8 cellular contexts compared by ENCODE assay signal in the genomic region with DNA sequence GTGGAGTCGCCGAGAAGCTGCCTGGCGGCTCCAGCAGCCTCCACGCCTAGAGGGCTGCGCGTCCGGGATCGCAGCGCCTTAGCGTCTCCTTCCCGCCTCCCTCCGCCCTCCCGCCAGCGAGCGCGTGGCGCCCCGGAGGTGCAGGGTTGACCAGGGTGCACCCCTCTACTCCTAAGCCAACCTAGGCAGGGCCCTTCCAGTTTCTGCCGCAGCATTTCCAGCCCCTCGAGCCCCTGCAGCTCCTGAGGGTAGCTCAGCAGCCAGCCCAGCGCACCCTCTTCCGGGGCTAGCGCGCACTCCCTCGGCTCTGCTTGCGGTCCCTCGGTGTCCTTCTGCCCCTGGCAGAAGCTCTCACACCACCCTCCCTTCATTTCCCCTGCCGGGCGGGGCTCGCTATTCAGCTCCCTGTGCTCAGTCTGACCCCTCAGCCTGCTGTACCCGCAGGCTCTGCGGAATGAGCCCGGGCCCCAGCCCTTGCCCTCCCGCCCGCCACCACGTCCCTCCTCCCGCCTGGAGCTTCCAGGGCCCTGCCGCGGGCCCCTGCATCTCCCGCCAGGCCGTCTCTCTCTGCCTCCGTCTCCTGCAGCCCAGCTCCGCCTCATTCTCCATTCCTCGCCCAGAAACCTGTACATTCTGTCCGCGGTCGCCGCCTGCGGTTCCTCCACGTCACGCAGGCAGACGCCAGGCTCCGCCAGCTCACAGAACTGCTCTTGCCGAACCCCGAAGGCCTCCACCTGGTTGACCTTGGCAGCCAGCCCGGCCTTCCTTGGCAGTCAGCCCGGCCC.
A peak's percentile ranks its signal among the peaks of the same experiment; 100 is the strongest.
DNase-seq lines count a peak whose midpoint lies in the region; ATAC-seq lines count a peak whose summit lies in the region.

No MANE protein-coding gene starts in this region.

- no peaks in the 10 kb centered on the region for H3K9me3 ChIP-seq in mucosa of rectum (ENCODE audit: control insufficient read depth in 2 of 2, low read length in 2 of 2)

- no peaks in the 10 kb centered on the region for H3K36me3 ChIP-seq in mucosa of rectum (ENCODE audit: control insufficient read depth in 2 of 2, insufficient read depth in 2 of 2, low read length in 2 of 2)

- peak overlapping the region; percentile 60 to 78 for H3K9ac ChIP-seq in mucosa of rectum (ENCODE audit: low read depth in 1 of 2, low read length in 2 of 2)

- H3K4me1 ChIP-seq in mucosa of rectum (ENCODE audit: control insufficient read depth in 2 of 2, insufficient read depth in 2 of 2, low read length in 2 of 2), result peaks cover 6 to 12% of the 10 kb centered on the region in 2 donors

- H3K36me3 Mint-ChIP-seq in activated T-helper 1 cell treated with anti-CD3 and anti-CD28 coated beads, Interleukin-12 subunit alpha, Interleukin-12 subunit beta, Interleukin-2, Interleukin-4 antibody, amounts not matched to agents 30 ng/mL and 10 ng/mL and 1 ng/mL, durations not matched to agents 14 hours and 24 hours and 36 hours (ENCODE audit: low read depth), result no peaks in the 10 kb centered on the region
- H3K36me3 Mint-ChIP-seq in stimulated activated memory B cell treated with anti-CD40 and anti-IgM and Interleukin-4, amounts not matched to agents 10 μg/mL and 1 μg/mL and 100 μg/mL, for 72 hours, result peaks cover 7% of the 10 kb centered on the region

- H3K4me3 ChIP-seq in mucosa of rectum (ENCODE audit: low read length in 2 of 2), result peak overlapping the region; percentile 70 to 78

- ATAC-seq in stimulated activated memory B cell treated with anti-CD40 and anti-IgM and Interleukin-4, amounts not matched to agents 10 μg/mL and 1 μg/mL and 100 μg/mL, for 72 hours, result peak; percentile 45
- ATAC-seq in HG03175 (IDR thresholded peaks at IDR 0.05; ENCODE audit: unreplicated experiment), result no peak

- peaks cover 18% of the 10 kb centered on the region for H3K4me1 Mint-ChIP-seq in activated T-helper 1 cell treated with anti-CD3 and anti-CD28 coated beads, Interleukin-12 subunit alpha, Interleukin-12 subunit beta, Interleukin-2, Interleukin-4 antibody, amounts not matched to agents 30 ng/mL and 10 ng/mL and 1 ng/mL, durations not matched to agents 14 hours and 24 hours and 36 hours (ENCODE audit: low read depth)
- H3K4me1 Mint-ChIP-seq in stimulated activated memory B cell treated with anti-CD40 and anti-IgM and Interleukin-4, amounts not matched to agents 10 μg/mL and 1 μg/mL and 100 μg/mL, for 72 hours, result peaks cover 19% of the 10 kb centered on the region

- no peak overlapping the region for H3K27ac Mint-ChIP-seq in activated T-helper 1 cell treated with anti-CD3 and anti-CD28 coated beads, Interleukin-12 subunit alpha, Interleukin-12 subunit beta, Interleukin-2, Interleukin-4 antibody, amounts not matched to agents 30 ng/mL and 10 ng/mL and 1 ng/mL, durations not matched to agents 14 hours and 24 hours and 36 hours
- no peak overlapping the region for H3K27ac Mint-ChIP-seq in stimulated activated memory B cell treated with anti-CD40 and anti-IgM and Interleukin-4, amounts not matched to agents 10 μg/mL and 1 μg/mL and 100 μg/mL, for 72 hours

- H3K4me3 Mint-ChIP-seq in activated T-helper 1 cell treated with anti-CD3 and anti-CD28 coated beads, Interleukin-12 subunit alpha, Interleukin-12 subunit beta, Interleukin-2, Interleukin-4 antibody, amounts not matched to agents 30 ng/mL and 10 ng/mL and 1 ng/mL, durations not matched to agents 14 hours and 24 hours and 36 hours, result peak overlapping the region; percentile 80
- H3K4me3 Mint-ChIP-seq in stimulated activated memory B cell treated with anti-CD40 and anti-IgM and Interleukin-4, amounts not matched to agents 10 μg/mL and 1 μg/mL and 100 μg/mL, for 72 hours, result peak overlapping the region; percentile 63

- DNase-seq in SIG-M5 treated with dmso at 0.1 percent for 504 hours (lab: John Stamatoyannopoulos, UW; ENCODE audit: unreplicated experiment) (peak; percentile 53), SIG-M5 (lab: John Stamatoyannopoulos, UW) (no peak), NCI-H2227 treated with DMSO at 0.1 percent for 48 hours (lab: John Stamatoyannopoulos, UW) (peak; percentile 50), fibroblast of peridontal ligament (ENCODE audit: extremely low read depth) (peak; percentile 37)
- DNase-seq in activated T-helper 1 cell treated with anti-CD3 and anti-CD28 coated beads, Interleukin-12 subunit alpha, Interleukin-12 subunit beta, Interleukin-2, Interleukin-4 antibody, amounts not matched to agents 30 ng/mL and 10 ng/mL and 1 ng/mL, durations not matched to agents 14 hours and 24 hours and 36 hours (ENCODE audit: low spot score), result peak; percentile 5

- H3K9me3 Mint-ChIP-seq in activated T-helper 1 cell treated with anti-CD3 and anti-CD28 coated beads, Interleukin-12 subunit alpha, Interleukin-12 subunit beta, Interleukin-2, Interleukin-4 antibody, amounts not matched to agents 30 ng/mL and 10 ng/mL and 1 ng/mL, durations not matched to agents 14 hours and 24 hours and 36 hours, result no peaks in the 10 kb centered on the region
- peaks cover 5% of the 10 kb centered on the region for H3K9me3 Mint-ChIP-seq in stimulated activated memory B cell treated with anti-CD40 and anti-IgM and Interleukin-4, amounts not matched to agents 10 μg/mL and 1 μg/mL and 100 μg/mL, for 72 hours

- H3K27me3 ChIP-seq in mucosa of rectum (ENCODE audit: control insufficient read depth in 2 of 2, insufficient read depth in 2 of 2, low read length in 2 of 2), result no peaks in the 10 kb centered on the region

- intact Hi-C loops in activated T-helper 1 cell treated with anti-CD3 and anti-CD28 coated beads, Interleukin-12 subunit alpha, Interleukin-12 subunit beta, Interleukin-2, Interleukin-4 antibody, amounts not matched to agents 30 ng/mL and 10 ng/mL and 1 ng/mL, durations not matched to agents 14 hours and 24 hours and 36 hours (cut with micrococcal nuclease), result no loop called here

- peaks cover 61% of the 10 kb centered on the region for H3K27me3 Mint-ChIP-seq in activated T-helper 1 cell treated with anti-CD3 and anti-CD28 coated beads, Interleukin-12 subunit alpha, Interleukin-12 subunit beta, Interleukin-2, Interleukin-4 antibody, amounts not matched to agents 30 ng/mL and 10 ng/mL and 1 ng/mL, durations not matched to agents 14 hours and 24 hours and 36 hours (ENCODE audit: insufficient read depth)
- peaks cover 33% of the 10 kb centered on the region for H3K27me3 Mint-ChIP-seq in stimulated activated memory B cell treated with anti-CD40 and anti-IgM and Interleukin-4, amounts not matched to agents 10 μg/mL and 1 μg/mL and 100 μg/mL, for 72 hours

- peak overlapping the region; percentile 87 for H3K27ac ChIP-seq in mucosa of rectum (ENCODE audit: low read depth in 2 of 2, low read length in 2 of 2)
